Comparison of ENCODE assay signal across 16 cellular contexts in genomic region chr22:21074092-21074715, GRCh38. TPM values are rescaled to one million over a fixed set of nuclear protein-coding genes. Genes with fewer than 3 reads are reported as not detected.
DNase-seq lines count a peak whose midpoint lies in the region; ATAC-seq and TF ChIP-seq lines count a peak whose summit lies in the region.
"Had no signal": no experiment of that assay in that cellular context is flagged by ENCODE, and none has a peak within 500 bp of the region (broad histone marks: within the 10 kb centered on the region; RNA-seq: fewer than 3 reads in every experiment).

No MANE protein-coding gene starts in this region.

- H3K36me3 ChIP-seq in brain microvascular endothelial cell (replicated peaks) (no peaks in the 10 kb centered on the region), lower lobe of right lung (no peaks in the 10 kb centered on the region), sigmoid colon (no peaks in the 10 kb centered on the region)
- H3K36me3 ChIP-seq: gastrocnemius medialis had no signal

- no peak for TF ChIP-seq POLR2A in sigmoid colon (IDR thresholded peaks at IDR 0.05)

- no peaks in the 10 kb centered on the region for H3K4me1 ChIP-seq in lower lobe of right lung
- H3K4me1 ChIP-seq in sigmoid colon = no peaks in the 10 kb centered on the region
- H3K4me1 ChIP-seq: gastrocnemius medialis had no signal

- no peak for TF ChIP-seq EP300 in sigmoid colon (IDR thresholded peaks at IDR 0.05)

- in situ Hi-C loops in brain microvascular endothelial cell (cut with HindIII; ENCODE audit: low pct_ligation_motif_present, low sequenced_read_pairs) = no loop called here

- DNase-seq in EL (peak; percentile 87), NCI-H226 (peak; percentile 43), brain microvascular endothelial cell (peak; percentile 39), lower lobe of right lung (no peak), substantia nigra (lab: John Stamatoyannopoulos, UW) (no peak), sigmoid colon (no peak)
- DNase-seq: activated naive CD8-positive, alpha-beta T cell treated with anti-CD3 and anti-CD28 coated beads, Interleukin-2, amount 10 ng/mL, durations not matched to agents 7 days and 5 days; DND-41; gastrocnemius medialis; midbrain; NCI-H526 treated with DMSO at 0.1 percent for 48 hours had no signal

- 69 to 72% methylated on average over 8 of the region's 8 CpGs for WGBS in sigmoid colon, 2 donors

- intact Hi-C loops in lower lobe of right lung (cut with DNase I) = no loop called here
- intact Hi-C loops in sigmoid colon (cut with DNase I) = no loop called here

- H3K9me3 ChIP-seq in lower lobe of right lung (no peaks in the 10 kb centered on the region), sigmoid colon (no peaks in the 10 kb centered on the region)
- H3K9me3 ChIP-seq: gastrocnemius medialis had no signal

- H3K4me3 ChIP-seq in brain microvascular endothelial cell (ENCODE audit: low read depth, low read length) = no peak overlapping the region
- no peak overlapping the region for H3K4me3 ChIP-seq in lower lobe of right lung
- no peak overlapping the region for H3K4me3 ChIP-seq in sigmoid colon
- H3K4me3 ChIP-seq: gastrocnemius medialis, skin epidermis had no signal

- ATAC-seq in lower lobe of right lung (peak; percentile 53 to 73), GM21528 (IDR thresholded peaks at IDR 0.05; ENCODE audit: low FRiP score, unreplicated experiment) (no peak), HG02885 (IDR thresholded peaks at IDR 0.05; ENCODE audit: poor library complexity, unreplicated experiment) (no peak)
- ATAC-seq: gastrocnemius medialis; stimulated activated memory B cell treated with anti-CD40 and anti-IgM and Interleukin-4, amounts not matched to agents 10 μg/mL and 1 μg/mL and 100 μg/mL, for 72 hours had no signal

- peaks cover 2% of the 10 kb centered on the region for H3K27me3 ChIP-seq in brain microvascular endothelial cell (replicated peaks)
- no peaks in the 10 kb centered on the region for H3K27me3 ChIP-seq in lower lobe of right lung (ENCODE audit: low read depth)
- peaks cover 0 to 10% (median 0%) of the 10 kb centered on the region in 3 donors for H3K27me3 ChIP-seq in sigmoid colon
- H3K27me3 ChIP-seq: gastrocnemius medialis had no signal

- no peak for TF ChIP-seq CTCF in brain microvascular endothelial cell (IDR thresholded peaks at IDR 0.05; ENCODE audit: low read depth, low read length, missing control alignments)
- TF ChIP-seq CTCF in lower lobe of right lung (IDR thresholded peaks at IDR 0.05) = no peak
- TF ChIP-seq CTCF in sigmoid colon (IDR thresholded peaks at IDR 0.05) = no peak

- no peak overlapping the region for H3K27ac ChIP-seq in brain microvascular endothelial cell
- no peak overlapping the region for H3K27ac ChIP-seq in lower lobe of right lung
- no peak overlapping the region for H3K27ac ChIP-seq in substantia nigra (ENCODE audit: low read depth, low read length, poor library complexity, severe bottlenecking)
- H3K27ac ChIP-seq in sigmoid colon = no peak overlapping the region
- H3K27ac ChIP-seq: gastrocnemius medialis, skin epidermis had no signal

RNA-seq across cellular contexts. Expression of gene LRRC74B, which starts 28.5 kb away (rescaled TPM):
- total RNA-seq in lower lobe of right lung = 3.6 TPM
- total RNA-seq in sigmoid colon = not detected
- polyA plus RNA-seq in sigmoid colon = under 1 TPM in 2 of 3 donors, not detected in 1; under 0.01 to 0.06 TPM
- total RNA-seq: activated naive CD8-positive, alpha-beta T cell treated with anti-CD3 and anti-CD28 coated beads, Interleukin-2, amount 10 ng/mL, durations not matched to agents 7 days and 5 days; gastrocnemius medialis had no signal
- polyA plus RNA-seq: IgD-negative memory B cell had no signal

RNA-seq across cellular contexts. Expression of gene SLC7A4, which starts 41.8 kb away (rescaled TPM):
- 0.47 TPM for total RNA-seq in lower lobe of right lung
- total RNA-seq in sigmoid colon = under 1 TPM in 3 of 4 donors, not detected in 1; 0.16 to 0.71 (median 0.41) TPM
- 1 to 10 TPM in 2 of 3 donors, under 1 TPM in 1; 0.46 to 2.6 (median 1.2) TPM for polyA plus RNA-seq in sigmoid colon
- total RNA-seq: gastrocnemius medialis had no signal
- polyA plus RNA-seq: IgD-negative memory B cell had no signal

RNA-seq across cellular contexts. Expression of gene P2RX6, which starts 59.2 kb away (rescaled TPM):
- total RNA-seq in lower lobe of right lung = 2.1 TPM
- total RNA-seq in sigmoid colon = 1 to 10 TPM; 1.1 to 2.0 (median 1.3) TPM
- under 1 TPM in 2 of 3 donors, not detected in 1; under 0.01 to 0.77 TPM for polyA plus RNA-seq in sigmoid colon
- polyA plus RNA-seq: IgD-negative memory B cell had no signal

Comparison
In these comparisons a context has a peak if more than half of its experiments do, and no peak if none do; other contexts are left out.
1. DNase-seq: peak in EL (single experiment), NCI-H226 (single experiment) and brain microvascular endothelial cell (single experiment); none in lower lobe of right lung (single experiment), substantia nigra (0 of 49) and sigmoid colon (single experiment).
2. ATAC-seq: peak in lower lobe of right lung (2 of 2); none in GM21528 (single experiment) and HG02885 (single experiment).